In the genomic region with DNA sequence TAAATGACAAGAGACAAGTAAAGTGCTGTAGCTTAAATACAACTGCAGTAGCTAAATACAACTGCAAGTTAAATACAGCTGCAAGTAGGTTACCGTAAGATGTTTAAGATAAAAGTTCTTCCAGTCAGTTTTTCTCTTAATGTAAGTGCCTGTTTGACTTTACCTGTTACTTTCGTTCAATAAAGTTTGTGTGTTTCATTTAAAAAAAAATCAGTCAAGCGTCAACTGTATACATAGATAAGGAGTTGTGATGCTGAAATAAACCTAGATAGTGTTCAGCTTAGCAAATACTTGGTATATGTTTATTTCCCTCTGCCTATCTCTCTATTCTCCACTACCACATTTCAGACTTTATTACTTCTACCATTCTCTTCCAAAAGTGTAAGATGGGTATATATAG, we compare ENCODE assay signal across 7 cellular contexts.
"Had no signal": no experiment of that assay in that cellular context is flagged by ENCODE, and none has a peak within 500 bp of the region (broad histone marks: within the 10 kb centered on the region; RNA-seq: fewer than 3 reads in every experiment).

No MANE protein-coding gene starts in this region.

- FAIRE-seq: G401.6, GM12891, GM12892, GM18507, GM19239 had no signal

- DNase-seq: GDM1, GF-D8 had no signal
